In genomic region chr16:69565611-69566436, GRCh38 we compare ENCODE assay signal across 8 cellular contexts. TPM values are rescaled to one million over a fixed set of nuclear protein-coding genes. Genes with fewer than 3 reads are reported as not detected.
A peak's percentile ranks its signal among the peaks of the same experiment; 100 is the strongest.
DNase-seq lines count a peak whose midpoint lies in the region; ATAC-seq and TF ChIP-seq lines count a peak whose summit lies in the region.

Gene NFAT5 (plus strand): TSS chr16:69565966. CDS start chr16:69566302, 336 bp downstream.

- CTCF ChIA-PET in MCF 10A (lab: Yijun Ruan, JAX), result interaction anchor here (0.6 to 1.0 kb wide), 4 partner anchors 53 to 1032 kb away, joined by 3 to 5 read pairs (median 4); partner anchors contain the start of gene NOB1

- H3K27me3 Mint-ChIP-seq in MCF 10A (ENCODE audit: insufficient read depth, unreplicated experiment), result no peaks in the 10 kb centered on the region

- peak; percentile 85 for DNase-seq in NCI-H2171 (lab: John Stamatoyannopoulos, UW)
- DNase-seq in MCF 10A (ENCODE audit: unreplicated experiment), result peak; percentile 85

- no peaks in the 10 kb centered on the region for H3K4me1 Mint-ChIP-seq in MCF 10A (ENCODE audit: insufficient read depth, unreplicated experiment)

- H3K4me3 ChIP-seq in iPS-18c (ENCODE audit: insufficient read depth, low read depth, low read length) (peak within 1 kb of the TSS; percentile 96), skeletal muscle tissue (ENCODE audit: low read length in 3 of 3) (peak within 1 kb of the TSS; percentile 87 to 88 (median 88))

- POLR2A ChIA-PET in MCF 10A (lab: Yijun Ruan, JAX), result interaction anchor here (1.0 to 4.6 kb wide), 17 partner anchors 12 to 189 kb away, joined by 3 to 25 read pairs (median 4); partner anchors contain the start of genes CYB5B, NOB1 and TERF2

- peaks cover 0 to 3% (median 0%) of the 10 kb centered on the region in 3 donors for H3K36me3 ChIP-seq in skeletal muscle tissue (ENCODE audit: control insufficient read depth in 3 of 3, insufficient read depth in 3 of 3, low read length in 3 of 3)

- H3K27ac ChIP-seq in VCaP (peak within 1 kb of the TSS; percentile 90), skeletal muscle tissue (ENCODE audit: low read depth, low read length) (peak within 1 kb of the TSS; percentile 98)

- no peaks in the 10 kb centered on the region for H3K9me3 ChIP-seq in iPS-18c (ENCODE audit: control insufficient read depth, insufficient read depth, low read length)
- no peaks in the 10 kb centered on the region for H3K9me3 ChIP-seq in skeletal muscle tissue (ENCODE audit: control insufficient read depth in 3 of 3, low read length in 3 of 3)

- intact Hi-C loops in MCF 10A (cut with micrococcal nuclease), result loop anchor here (1.0 to 10.0 kb wide), 3 partner anchors 61 to 170 kb away; no protein-coding TSS in a partner anchor

- peaks cover 15% of the 10 kb centered on the region for H3K36me3 Mint-ChIP-seq in MCF 10A (ENCODE audit: insufficient read depth, unreplicated experiment)

- ATAC-seq in GM18498 (IDR thresholded peaks at IDR 0.05; ENCODE audit: unreplicated experiment) (peak; percentile 49), HG03045 (IDR thresholded peaks at IDR 0.05; ENCODE audit: unreplicated experiment) (peak; percentile 58), HG03095 (IDR thresholded peaks at IDR 0.05; ENCODE audit: unreplicated experiment) (no peak)

- TF ChIP-seq CTCF in VCaP (conservative IDR thresholded peaks at IDR 0.05), result peak; percentile 13; the same call in 1 of the 2 replicates
- no peak for TF ChIP-seq CTCF in MCF 10A (IDR thresholded peaks at IDR 0.05; ENCODE audit: unreplicated experiment)

- no TSS peak for BruUV-seq in MCF 10A (replicated peaks; lab: Mats Ljungman, UMichigan)

- H3K9me3 Mint-ChIP-seq in MCF 10A (ENCODE audit: unreplicated experiment), result no peaks in the 10 kb centered on the region

- H3K9ac ChIP-seq in skeletal muscle tissue (ENCODE audit: low read depth in 1 of 3, low read length in 3 of 3), result peak within 1 kb of the TSS; percentile 94 to 96 (median 94)

- H3K27ac Mint-ChIP-seq in MCF 10A (ENCODE audit: low read depth, unreplicated experiment), result peak within 1 kb of the TSS; percentile 98

- H3K4me1 ChIP-seq in skeletal muscle tissue (ENCODE audit: control insufficient read depth in 3 of 3, insufficient read depth in 3 of 3, low read length in 3 of 3), result peaks cover 11 to 19% (median 14%) of the 10 kb centered on the region in 3 donors

- no peaks in the 10 kb centered on the region for H3K27me3 ChIP-seq in skeletal muscle tissue (ENCODE audit: control insufficient read depth in 3 of 3, insufficient read depth in 3 of 3, low read length in 3 of 3)

- H3K4me3 Mint-ChIP-seq in MCF 10A (ENCODE audit: unreplicated experiment), result peak within 1 kb of the TSS; percentile 99

RNA-seq across cellular contexts. Expression of gene NFAT5, which starts in this region (rescaled TPM):
- total RNA-seq in MCF 10A (2022), result 35.8 and 46.4 TPM in 2 replicates
- total RNA-seq in skeletal muscle tissue, result 21.4 TPM
